1 cellular context compared by ENCODE assay signal in the genomic region with DNA sequence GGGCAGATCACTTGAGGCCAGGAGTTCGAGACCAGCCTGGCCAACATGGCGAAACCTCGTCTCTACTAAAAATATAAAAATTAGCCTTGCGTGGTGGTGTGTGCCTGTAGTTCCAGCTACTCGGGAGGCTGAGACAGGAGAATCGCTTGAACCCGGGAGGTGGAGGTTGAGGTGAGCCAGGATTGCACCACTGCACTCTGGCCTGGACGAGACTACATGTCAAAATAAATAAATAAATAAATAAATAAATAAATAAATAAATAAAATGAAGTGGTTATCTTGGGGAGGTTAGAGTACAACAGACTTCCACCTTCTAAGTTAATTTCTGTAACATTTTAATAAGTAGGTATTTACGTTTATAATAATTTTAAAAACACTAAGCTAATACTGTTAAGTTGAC. TPM values are rescaled to one million over a fixed set of nuclear protein-coding genes. Genes with fewer than 3 reads are reported as not detected.
"Had no signal": no experiment of that assay in that cellular context is flagged by ENCODE, and none has a peak within 500 bp of the region (broad histone marks: within the 10 kb centered on the region; RNA-seq: fewer than 3 reads in every experiment).

No MANE protein-coding gene starts in this region.

RNA-seq across cellular contexts. Expression of gene ZNF503, which starts 31.7 kb away (rescaled TPM):
- total RNA-seq: activated T-helper 1 cell treated with anti-CD3 and anti-CD28 coated beads, Interleukin-12 subunit alpha, Interleukin-12 subunit beta, Interleukin-2, Interleukin-4 antibody, amounts not matched to agents 30 ng/mL and 10 ng/mL and 1 ng/mL, durations not matched to agents 14 hours and 24 hours and 36 hours had no signal
